Comparison of ENCODE assay signal across 1 cellular context in the genomic region with DNA sequence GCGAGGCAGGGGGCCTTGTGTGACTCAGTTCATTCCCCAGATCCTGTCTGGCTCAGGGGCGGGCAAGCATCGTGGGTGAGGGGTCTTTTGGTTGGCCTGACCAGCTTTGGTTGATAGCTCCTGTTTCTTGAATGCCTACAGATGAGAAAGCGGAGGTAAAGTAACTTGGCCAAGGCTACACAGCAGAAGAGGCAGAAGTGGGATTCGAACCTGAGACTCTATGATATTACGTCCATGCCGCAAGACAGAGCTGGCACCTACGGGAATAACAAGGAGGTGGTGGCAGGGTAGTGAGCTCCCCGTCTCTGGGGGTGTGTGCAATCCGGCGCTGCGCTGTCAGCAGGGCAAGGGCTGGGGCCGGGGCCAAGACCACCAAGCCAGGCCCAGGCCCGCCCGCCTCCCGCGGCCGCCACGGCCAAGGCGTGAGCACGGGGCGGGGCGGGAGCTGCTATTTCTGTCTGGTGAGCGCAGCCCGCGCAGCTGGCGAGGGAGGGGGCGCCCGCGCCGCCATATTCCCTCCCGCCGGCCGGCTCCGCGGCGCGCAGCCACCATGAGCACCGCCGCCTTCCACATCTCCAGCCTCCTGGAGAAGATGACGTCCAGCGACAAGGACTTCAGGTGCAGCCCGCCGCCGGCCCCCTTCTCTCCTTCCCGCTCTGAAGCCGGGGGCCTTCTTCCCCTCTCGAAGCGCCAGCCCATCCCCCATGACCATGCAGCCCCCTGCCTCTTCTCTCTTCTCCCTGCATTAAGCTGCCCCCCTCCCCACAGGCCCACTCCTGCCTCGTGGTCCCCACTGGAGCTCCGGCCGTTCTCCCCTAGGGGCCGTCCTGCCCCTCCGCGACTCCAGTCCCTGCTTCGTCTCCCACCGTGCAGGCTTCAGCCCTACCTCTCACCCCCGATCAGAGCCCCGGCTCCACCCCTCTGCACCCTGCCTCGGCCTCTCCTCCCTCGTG.
TF ChIP-seq lines count a peak whose summit lies in the region.

A gene (plus strand): TSS at position 510 of the 953 bp plus-strand sequence. CDS start 41 bp downstream, at position 551.

TF ChIP-seq in IMR-90, 13 proteins besides CTCF, POLR2A, EP300 and RAD21 (continued from another document):
- TF ChIP-seq MXI1 (IDR thresholded peaks at IDR 0.05; ENCODE audit: borderline replicate concordance, low read depth, low read length) = 0 out of 2 replicates have a peak, but pooled peaks have one; percentile 43
